ENCODE assay signal across 13 cellular contexts in the genomic region with DNA sequence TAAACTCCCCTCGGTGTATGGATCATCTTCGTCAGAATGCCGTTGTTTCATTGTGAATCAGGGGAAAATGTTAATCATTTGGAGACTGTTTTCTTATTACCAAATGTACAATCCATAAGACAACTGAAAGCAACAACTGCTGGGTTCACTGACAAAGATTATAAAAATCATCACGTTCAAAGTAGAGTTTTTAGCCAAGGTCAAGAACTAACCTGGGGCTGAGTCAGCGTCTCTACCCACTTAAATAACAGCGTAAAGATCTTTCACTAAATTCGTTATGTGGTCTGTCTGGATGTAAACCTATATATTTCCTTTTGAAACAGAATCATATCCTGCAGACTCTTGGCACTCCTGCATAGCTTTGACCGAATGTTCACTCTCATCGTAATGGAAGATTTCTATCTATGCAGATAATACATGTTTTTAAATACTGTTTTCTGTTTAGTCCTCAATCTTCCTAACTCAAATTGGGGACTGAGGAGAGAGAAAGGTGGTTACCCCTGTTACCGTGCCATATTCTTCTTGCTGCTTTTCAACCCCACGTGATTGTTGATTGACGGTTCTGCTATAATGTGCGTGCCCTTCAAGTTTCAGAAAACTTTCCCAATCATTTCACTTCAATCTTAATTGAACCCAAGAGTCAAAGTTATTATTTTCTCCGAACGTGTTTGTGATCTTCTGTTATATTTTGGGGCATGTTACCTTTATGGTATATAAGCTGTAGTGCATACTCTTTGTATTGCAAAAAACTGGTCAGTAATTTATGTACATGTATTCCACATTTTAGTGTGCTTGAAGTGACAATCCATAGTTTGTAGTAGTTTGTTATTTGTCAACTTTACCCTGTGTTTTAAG. TPM values are rescaled to one million over a fixed set of nuclear protein-coding genes. Genes with fewer than 3 reads are reported as not detected.
A peak's percentile ranks its signal among the peaks of the same experiment; 100 is the strongest.
DNase-seq lines count a peak whose midpoint lies in the region; ATAC-seq and TF ChIP-seq lines count a peak whose summit lies in the region.
"Had no signal": no experiment of that assay in that cellular context is flagged by ENCODE, and none has a peak within 500 bp of the region (broad histone marks: within the 10 kb centered on the region; RNA-seq: fewer than 3 reads in every experiment).

No MANE protein-coding gene starts in this region.

- no peaks in the 10 kb centered on the region for H3K9me2 ChIP-seq in hepatocyte (replicated peaks; ENCODE audit: insufficient read depth)

- TF ChIP-seq POLR2A in upper lobe of left lung (IDR thresholded peaks at IDR 0.05): no peak

- H2AFZ ChIP-seq in hepatocyte: no peak overlapping the region

- TF ChIP-seq CTCF in natural killer cell (IDR thresholded peaks at IDR 0.05): no peak
- TF ChIP-seq CTCF in hepatocyte (IDR thresholded peaks at IDR 0.05; ENCODE audit: poor library complexity): no peak
- TF ChIP-seq CTCF in upper lobe of left lung (IDR thresholded peaks at IDR 0.05): no peak

- DNase-seq in natural killer cell treated with Interleukin-12 subunit alpha and Interleukin-12 subunit beta and Interleukin-15 and Interleukin-18, amount 100 ng/mL, for 72 hours (ENCODE audit: low spot score): no peak
- DNase-seq in natural killer cell: no peak
- peak; percentile 36 for DNase-seq in T-helper 2 cell treated with Interferon-gamma antibody and Interleukin-4, amounts not matched to agents 5 μg/mL and 100 μg/mL, for 36 hours (ENCODE audit: low spot score)
- no peak for DNase-seq in hepatocyte (ENCODE audit: low spot score)
- DNase-seq in DMS79 treated with DMSO at 0.1 percent for 48 hours (lab: John Stamatoyannopoulos, UW): no peak
- no peak for DNase-seq in upper lobe of left lung
- DNase-seq: NCI-H1092, NCI-H446 treated with DMSO at 0.1 percent for 48 hours, SIG-M5 had no signal

- H3K4me1 ChIP-seq in hepatocyte (ENCODE audit: insufficient read depth): peaks cover 25% of the 10 kb centered on the region
- H3K4me1 ChIP-seq in upper lobe of left lung: peaks cover 6 to 20% (median 11%) of the 10 kb centered on the region in 4 donors

- H3K27me3 ChIP-seq in hepatocyte (no peaks in the 10 kb centered on the region), upper lobe of left lung (no peaks in the 10 kb centered on the region)

- no peaks in the 10 kb centered on the region for H3K36me3 Mint-ChIP-seq in natural killer cell treated with Interleukin-12 subunit alpha and Interleukin-12 subunit beta and Interleukin-15 and Interleukin-18, amount 100 ng/mL, for 72 hours
- no peaks in the 10 kb centered on the region for H3K36me3 Mint-ChIP-seq in natural killer cell
- peaks cover 37% of the 10 kb centered on the region for H3K36me3 Mint-ChIP-seq in T-helper 2 cell treated with Interferon-gamma antibody and Interleukin-4, amounts not matched to agents 5 μg/mL and 100 μg/mL, for 36 hours (ENCODE audit: low read depth)
- H3K36me3 Mint-ChIP-seq in stimulated activated naive CD8-positive, alpha-beta T cell treated with anti-CD3 and anti-CD28 coated beads, Interleukin-15, Interleukin-2, amounts not matched to agents 100 ng/mL and 50 ng/mL, for 24 hours (ENCODE audit: low read depth): peaks cover 32% of the 10 kb centered on the region

- H3K4me2 ChIP-seq in hepatocyte: peak overlapping the region; percentile 62

- H3K27me3 Mint-ChIP-seq in natural killer cell treated with Interleukin-12 subunit alpha and Interleukin-12 subunit beta and Interleukin-15 and Interleukin-18, amount 100 ng/mL, for 72 hours: peaks cover 6 to 8% of the 10 kb centered on the region in 2 donors
- peaks cover 5 to 31% of the 10 kb centered on the region in 2 donors for H3K27me3 Mint-ChIP-seq in natural killer cell (ENCODE audit: low read depth in 2 of 2)
- no peaks in the 10 kb centered on the region for H3K27me3 Mint-ChIP-seq in T-helper 2 cell treated with Interferon-gamma antibody and Interleukin-4, amounts not matched to agents 5 μg/mL and 100 μg/mL, for 36 hours (ENCODE audit: low read depth)
- no peaks in the 10 kb centered on the region for H3K27me3 Mint-ChIP-seq in stimulated activated naive CD8-positive, alpha-beta T cell treated with anti-CD3 and anti-CD28 coated beads, Interleukin-15, Interleukin-2, amounts not matched to agents 100 ng/mL and 50 ng/mL, for 24 hours

- H3K4me3 Mint-ChIP-seq in natural killer cell treated with Interleukin-12 subunit alpha and Interleukin-12 subunit beta and Interleukin-15 and Interleukin-18, amount 100 ng/mL, for 72 hours: peak overlapping the region; percentile 53
- H3K4me3 Mint-ChIP-seq in natural killer cell: no peak overlapping the region
- H3K4me3 Mint-ChIP-seq in T-helper 2 cell treated with Interferon-gamma antibody and Interleukin-4, amounts not matched to agents 5 μg/mL and 100 μg/mL, for 36 hours: peak overlapping the region; percentile 33
- H3K4me3 Mint-ChIP-seq in stimulated activated naive CD8-positive, alpha-beta T cell treated with anti-CD3 and anti-CD28 coated beads, Interleukin-15, Interleukin-2, amounts not matched to agents 100 ng/mL and 50 ng/mL, for 24 hours: peak overlapping the region; percentile 67
- H3K4me3 Mint-ChIP-seq: brain had no signal

- H3K36me3 ChIP-seq in hepatocyte (replicated peaks; ENCODE audit: insufficient read depth, low read depth): no peaks in the 10 kb centered on the region
- peaks cover 0 to under 1% (median 0%) of the 10 kb centered on the region in 4 donors for H3K36me3 ChIP-seq in upper lobe of left lung

- no peaks in the 10 kb centered on the region for H4K20me1 ChIP-seq in hepatocyte (ENCODE audit: insufficient read depth, poor library complexity, severe bottlenecking)

- H3K9me3 ChIP-seq in hepatocyte (ENCODE audit: low read depth) (no peaks in the 10 kb centered on the region), upper lobe of left lung (no peaks in the 10 kb centered on the region)

- H3K9me3 Mint-ChIP-seq in natural killer cell treated with Interleukin-12 subunit alpha and Interleukin-12 subunit beta and Interleukin-15 and Interleukin-18, amount 100 ng/mL, for 72 hours: no peaks in the 10 kb centered on the region
- H3K9me3 Mint-ChIP-seq in natural killer cell: no peaks in the 10 kb centered on the region
- no peaks in the 10 kb centered on the region for H3K9me3 Mint-ChIP-seq in T-helper 2 cell treated with Interferon-gamma antibody and Interleukin-4, amounts not matched to agents 5 μg/mL and 100 μg/mL, for 36 hours
- H3K9me3 Mint-ChIP-seq in stimulated activated naive CD8-positive, alpha-beta T cell treated with anti-CD3 and anti-CD28 coated beads, Interleukin-15, Interleukin-2, amounts not matched to agents 100 ng/mL and 50 ng/mL, for 24 hours: no peaks in the 10 kb centered on the region
- H3K9me3 Mint-ChIP-seq: brain had no signal

- 62% methylated on average over 15 of the region's 15 CpGs for WGBS in hepatocyte (ENCODE audit: low lambda C conversion rate, missing lambda C conversion rate)
- 83 to 85% methylated on average over 15 of the region's 15 CpGs for WGBS in upper lobe of left lung, 2 donors

- intact Hi-C loops in natural killer cell (cut with micrococcal nuclease): no loop called here

- peak in 1 of 2 donors; percentile 60 for ATAC-seq in natural killer cell treated with Interleukin-12 subunit alpha and Interleukin-12 subunit beta and Interleukin-15 and Interleukin-18, amount 100 ng/mL, for 72 hours
- ATAC-seq in natural killer cell (no peak), esophagus mucosa (no peak), upper lobe of left lung (ENCODE audit: low FRiP score in 2 of 2) (no peak)

- peaks cover 13 to 38% of the 10 kb centered on the region in 2 donors for H3K4me1 Mint-ChIP-seq in natural killer cell treated with Interleukin-12 subunit alpha and Interleukin-12 subunit beta and Interleukin-15 and Interleukin-18, amount 100 ng/mL, for 72 hours (ENCODE audit: low read depth in 2 of 2)
- H3K4me1 Mint-ChIP-seq in natural killer cell: peaks cover 18 to 19% of the 10 kb centered on the region in 2 donors
- peaks cover 44% of the 10 kb centered on the region for H3K4me1 Mint-ChIP-seq in T-helper 2 cell treated with Interferon-gamma antibody and Interleukin-4, amounts not matched to agents 5 μg/mL and 100 μg/mL, for 36 hours (ENCODE audit: low read depth)
- peaks cover 85% of the 10 kb centered on the region for H3K4me1 Mint-ChIP-seq in stimulated activated naive CD8-positive, alpha-beta T cell treated with anti-CD3 and anti-CD28 coated beads, Interleukin-15, Interleukin-2, amounts not matched to agents 100 ng/mL and 50 ng/mL, for 24 hours (ENCODE audit: low read depth)

- peak overlapping the region; percentile 69 for H3K27ac ChIP-seq in hepatocyte
- H3K27ac ChIP-seq in upper lobe of left lung: peak overlapping the region in 2 of 4 donors; percentile 15 to 49

- H3K4me3 ChIP-seq in hepatocyte (no peak overlapping the region), upper lobe of left lung (no peak overlapping the region)

- no peak for TF ChIP-seq EP300 in upper lobe of left lung (IDR thresholded peaks at IDR 0.05)

- peak overlapping the region; percentile 30 to 34 for H3K27ac Mint-ChIP-seq in natural killer cell treated with Interleukin-12 subunit alpha and Interleukin-12 subunit beta and Interleukin-15 and Interleukin-18, amount 100 ng/mL, for 72 hours
- no peak overlapping the region for H3K27ac Mint-ChIP-seq in natural killer cell
- peak overlapping the region; percentile 67 for H3K27ac Mint-ChIP-seq in T-helper 2 cell treated with Interferon-gamma antibody and Interleukin-4, amounts not matched to agents 5 μg/mL and 100 μg/mL, for 36 hours
- peak overlapping the region; percentile 94 for H3K27ac Mint-ChIP-seq in stimulated activated naive CD8-positive, alpha-beta T cell treated with anti-CD3 and anti-CD28 coated beads, Interleukin-15, Interleukin-2, amounts not matched to agents 100 ng/mL and 50 ng/mL, for 24 hours

- H3K79me2 ChIP-seq in hepatocyte: no peaks in the 10 kb centered on the region

RNA-seq across cellular contexts. Expression of a gene that starts 15.6 kb away (rescaled TPM):
- total RNA-seq in natural killer cell treated with Interleukin-12 subunit alpha and Interleukin-12 subunit beta and Interleukin-15 and Interleukin-18, amount 100 ng/mL, for 72 hours: not detected
- total RNA-seq in natural killer cell (not detected), hepatocyte (6.3 and 8.1 TPM in 2 replicates), esophagus mucosa (0.16 TPM), upper lobe of left lung (10 to 100 TPM in 1 of 6 donors, 1 to 10 TPM in 5; 3.3 to 12.8 (median 7.3) TPM)
- polyA plus RNA-seq in hepatocyte: 2.7 and 3.5 TPM in 2 replicates
- total RNA-seq: G401 had no signal

RNA-seq across cellular contexts. Expression of a gene that starts 37.6 kb away (rescaled TPM):
- 1 to 10 TPM; 1.9 to 2.7 TPM for total RNA-seq in natural killer cell treated with Interleukin-12 subunit alpha and Interleukin-12 subunit beta and Interleukin-15 and Interleukin-18, amount 100 ng/mL, for 72 hours
- total RNA-seq in natural killer cell: 1 to 10 TPM; 4.5 to 8.1 (median 7.9) TPM
- total RNA-seq in hepatocyte: 9.0 and 10.1 TPM in 2 replicates
- polyA plus RNA-seq in hepatocyte: 6.2 and 6.4 TPM in 2 replicates
- total RNA-seq in esophagus mucosa: 21.5 TPM
- 10 to 100 TPM; 13.6 to 35.5 (median 18.6) TPM for total RNA-seq in upper lobe of left lung

Comparison
In these comparisons a context has a peak if more than half of its experiments do, and no peak if none do; other contexts are left out.
1. H3K27ac Mint-ChIP-seq: peak in natural killer cell treated with Interleukin-12 subunit alpha and Interleukin-12 subunit beta and Interleukin-15 and Interleukin-18, amount 100 ng/mL, for 72 hours (2 of 2), T-helper 2 cell treated with Interferon-gamma antibody and Interleukin-4, amounts not matched to agents 5 μg/mL and 100 μg/mL, for 36 hours (single experiment) and stimulated activated naive CD8-positive, alpha-beta T cell treated with anti-CD3 and anti-CD28 coated beads, Interleukin-15, Interleukin-2, amounts not matched to agents 100 ng/mL and 50 ng/mL, for 24 hours (single experiment); none in natural killer cell (0 of 2).